8 cellular contexts compared by ENCODE assay signal in the genomic region with DNA sequence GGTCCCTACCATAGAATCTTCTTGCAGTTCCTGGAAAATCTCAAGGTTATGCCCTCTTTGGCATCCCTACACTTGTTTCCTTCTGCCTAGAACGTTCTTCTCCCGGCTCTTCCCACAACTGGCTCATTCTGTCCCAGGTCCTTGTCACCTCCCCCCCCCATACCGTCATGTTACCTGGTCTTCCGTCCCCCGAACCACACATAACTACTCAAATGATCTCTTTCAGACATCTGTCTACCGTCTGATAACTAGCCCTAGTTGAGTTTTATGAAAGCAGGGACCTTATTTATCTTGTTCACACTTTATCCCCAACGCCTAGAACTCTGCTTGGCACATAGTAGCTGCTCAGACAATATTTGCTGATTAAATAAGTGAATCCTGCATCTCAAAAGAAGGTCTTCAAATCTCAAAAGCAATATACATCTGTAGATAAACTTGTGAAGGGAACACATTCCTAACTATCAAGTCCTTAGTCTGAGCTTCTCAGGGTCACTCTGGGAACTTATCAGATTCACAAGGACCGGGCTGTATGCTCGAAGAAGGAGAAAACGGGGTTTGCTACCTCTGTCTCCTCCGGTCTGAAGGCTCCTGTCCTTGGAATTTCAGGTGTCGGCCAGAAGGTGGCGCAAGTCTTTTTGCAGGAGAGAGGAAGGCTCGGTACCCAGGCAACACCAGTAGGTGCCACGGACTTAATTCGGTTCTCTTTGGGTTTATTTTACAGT. TPM values are rescaled to one million over a fixed set of nuclear protein-coding genes. Genes with fewer than 3 reads are reported as not detected.
DNase-seq lines count a peak whose midpoint lies in the region; ATAC-seq lines count a peak whose summit lies in the region.

No MANE protein-coding gene starts in this region.

- intact Hi-C loops in activated CD4-positive, alpha-beta T cell treated with anti-CD3 and anti-CD28 coated beads, Interleukin-2, amount 10 ng/mL, durations not matched to agents 24 days and 14 days (cut with micrococcal nuclease) = loop anchor here (1.0 to 5.0 kb wide), 4 partner anchors 35 to 155 kb away; no protein-coding TSS in a partner anchor

- H3K27ac Mint-ChIP-seq in activated CD4-positive, alpha-beta T cell treated with anti-CD3 and anti-CD28 coated beads, Interleukin-2, amount 10 ng/mL, durations not matched to agents 24 days and 14 days = peak overlapping the region; percentile 77

- H3K36me3 Mint-ChIP-seq in activated CD4-positive, alpha-beta T cell treated with anti-CD3 and anti-CD28 coated beads, Interleukin-2, amount 10 ng/mL, durations not matched to agents 24 days and 14 days (ENCODE audit: low read depth) = peaks cover 86% of the 10 kb centered on the region

- H3K4me3 Mint-ChIP-seq in activated CD4-positive, alpha-beta T cell treated with anti-CD3 and anti-CD28 coated beads, Interleukin-2, amount 10 ng/mL, durations not matched to agents 24 days and 14 days = peak overlapping the region; percentile 73

- no peaks in the 10 kb centered on the region for H3K9me3 Mint-ChIP-seq in activated CD4-positive, alpha-beta T cell treated with anti-CD3 and anti-CD28 coated beads, Interleukin-2, amount 10 ng/mL, durations not matched to agents 24 days and 14 days

- peak; percentile 64 for DNase-seq in ACHN
- peak; percentile 68 for DNase-seq in NCI-H460 (ENCODE audit: extremely low read depth, low read depth)
- DNase-seq in activated CD4-positive, alpha-beta T cell treated with anti-CD3 and anti-CD28 coated beads, Interleukin-2, amount 10 ng/mL, durations not matched to agents 24 days and 14 days = peak; percentile 93
- DNase-seq in dedifferentiated amniotic fluid mesenchymal stem cell (ENCODE audit: extremely low spot score) = peak; percentile 72
- DNase-seq in medulla oblongata (ENCODE audit: extremely low spot score) = peak; percentile 95
- DNase-seq in stimulated activated CD8-positive, alpha-beta memory T cell treated with anti-CD3 and anti-CD28 coated beads, Interleukin-12 subunit alpha, Interleukin-12 subunit beta, amount 100 ng/mL, for 4 hours (ENCODE audit: low read depth) = peak; percentile 56

- peaks cover 79% of the 10 kb centered on the region for H3K4me1 Mint-ChIP-seq in activated CD4-positive, alpha-beta T cell treated with anti-CD3 and anti-CD28 coated beads, Interleukin-2, amount 10 ng/mL, durations not matched to agents 24 days and 14 days

- in situ Hi-C loops in ACHN (cut with HindIII; ENCODE audit: low pct_ligation_motif_present, low pct_unique_long_range_greater_than_20kb, low sequenced_read_pairs) = no loop called here

- ATAC-seq in GM18511 (IDR thresholded peaks at IDR 0.05; ENCODE audit: unreplicated experiment) (peak; percentile 88), HG03066 (IDR thresholded peaks at IDR 0.05; ENCODE audit: low read depth, unreplicated experiment) (peak; percentile 87)

- no peaks in the 10 kb centered on the region for H3K27me3 Mint-ChIP-seq in activated CD4-positive, alpha-beta T cell treated with anti-CD3 and anti-CD28 coated beads, Interleukin-2, amount 10 ng/mL, durations not matched to agents 24 days and 14 days

RNA-seq across cellular contexts. Expression of gene LCP2, which starts 30.0 kb away (rescaled TPM):
- not detected in 2 replicates for total RNA-seq in NCI-H460 (2014; rRNA removed; shearing (Covaris generic))
- not detected in 2 replicates for polyA plus RNA-seq in NCI-H460 (2014; cell fraction: nucleus; rRNA removed)
- 278 and 283 TPM in 2 replicates for total RNA-seq in activated CD4-positive, alpha-beta T cell treated with anti-CD3 and anti-CD28 coated beads, Interleukin-2, amount 10 ng/mL, durations not matched to agents 24 days and 14 days

RNA-seq across cellular contexts. Expression of gene C5orf58, which starts 34.8 kb away (rescaled TPM):
- not detected in 2 replicates for total RNA-seq in NCI-H460 (2014; rRNA removed; shearing (Covaris generic))
- polyA plus RNA-seq in NCI-H460 (2014; cell fraction: nucleus; rRNA removed) = not detected in 2 replicates
- total RNA-seq in activated CD4-positive, alpha-beta T cell treated with anti-CD3 and anti-CD28 coated beads, Interleukin-2, amount 10 ng/mL, durations not matched to agents 24 days and 14 days = not detected in 2 replicates

Comparison
In these comparisons a context has a peak if more than half of its experiments do, and no peak if none do; other contexts are left out.
1. Peak in every context shown above with its lines: DNase-seq and ATAC-seq.
2. RNA of gene LCP2, which starts 30.0 kb away (total RNA-seq): 278 to 283 TPM in activated CD4-positive, alpha-beta T cell treated with anti-CD3 and anti-CD28 coated beads, Interleukin-2, amount 10 ng/mL, durations not matched to agents 24 days and 14 days; not detected in NCI-H460; every median in the first group is over 100 times any median in the second.